In the genomic region with DNA sequence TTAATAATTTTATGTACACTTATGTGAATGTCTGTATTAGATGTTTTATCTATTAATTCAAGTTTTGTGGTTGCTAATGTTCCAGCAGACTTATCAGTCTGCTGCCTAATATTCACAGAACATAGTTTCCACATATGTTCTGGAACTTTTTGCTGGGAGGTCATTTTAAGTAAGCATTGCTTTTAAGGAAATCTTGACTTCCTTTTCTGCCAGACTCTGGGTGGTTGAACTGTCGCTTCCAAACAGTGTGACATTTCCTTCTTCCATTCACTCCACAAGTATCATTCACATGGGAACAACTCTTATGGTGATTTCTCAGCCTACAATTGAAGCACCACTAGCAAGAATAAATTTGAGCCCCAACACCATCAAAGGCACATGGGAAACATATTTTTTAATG, we compare ENCODE assay signal across 1 cellular context.
TF ChIP-seq lines count a peak whose summit lies in the region.

No MANE protein-coding gene starts in this region.

TF ChIP-seq in liver, 16 proteins besides CTCF, POLR2A, EP300 and RAD21 (continued from another document):
- TF ChIP-seq, protein P1, sequence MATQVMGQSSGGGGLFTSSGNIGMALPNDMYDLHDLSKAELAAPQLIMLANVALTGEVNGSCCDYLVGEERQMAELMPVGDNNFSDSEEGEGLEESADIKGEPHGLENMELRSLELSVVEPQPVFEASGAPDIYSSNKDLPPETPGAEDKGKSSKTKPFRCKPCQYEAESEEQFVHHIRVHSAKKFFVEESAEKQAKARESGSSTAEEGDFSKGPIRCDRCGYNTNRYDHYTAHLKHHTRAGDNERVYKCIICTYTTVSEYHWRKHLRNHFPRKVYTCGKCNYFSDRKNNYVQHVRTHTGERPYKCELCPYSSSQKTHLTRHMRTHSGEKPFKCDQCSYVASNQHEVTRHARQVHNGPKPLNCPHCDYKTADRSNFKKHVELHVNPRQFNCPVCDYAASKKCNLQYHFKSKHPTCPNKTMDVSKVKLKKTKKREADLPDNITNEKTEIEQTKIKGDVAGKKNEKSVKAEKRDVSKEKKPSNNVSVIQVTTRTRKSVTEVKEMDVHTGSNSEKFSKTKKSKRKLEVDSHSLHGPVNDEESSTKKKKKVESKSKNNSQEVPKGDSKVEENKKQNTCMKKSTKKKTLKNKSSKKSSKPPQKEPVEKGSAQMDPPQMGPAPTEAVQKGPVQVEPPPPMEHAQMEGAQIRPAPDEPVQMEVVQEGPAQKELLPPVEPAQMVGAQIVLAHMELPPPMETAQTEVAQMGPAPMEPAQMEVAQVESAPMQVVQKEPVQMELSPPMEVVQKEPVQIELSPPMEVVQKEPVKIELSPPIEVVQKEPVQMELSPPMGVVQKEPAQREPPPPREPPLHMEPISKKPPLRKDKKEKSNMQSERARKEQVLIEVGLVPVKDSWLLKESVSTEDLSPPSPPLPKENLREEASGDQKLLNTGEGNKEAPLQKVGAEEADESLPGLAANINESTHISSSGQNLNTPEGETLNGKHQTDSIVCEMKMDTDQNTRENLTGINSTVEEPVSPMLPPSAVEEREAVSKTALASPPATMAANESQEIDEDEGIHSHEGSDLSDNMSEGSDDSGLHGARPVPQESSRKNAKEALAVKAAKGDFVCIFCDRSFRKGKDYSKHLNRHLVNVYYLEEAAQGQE (IDR thresholded peaks at IDR 0.05) = no peak
- peak in 1 of 2 donors; percentile 15 for TF ChIP-seq RXRA (IDR thresholded peaks at IDR 0.05)
